ENCODE assay signal across 22 cellular contexts in genomic region chr10:99343262-99343661, GRCh38. TPM values are rescaled to one million over a fixed set of nuclear protein-coding genes. Genes with fewer than 3 reads are reported as not detected.
DNase-seq lines count a peak whose midpoint lies in the region; ATAC-seq, FAIRE-seq and TF ChIP-seq lines count a peak whose summit lies in the region.
"Had no signal": no experiment of that assay in that cellular context is flagged by ENCODE, and none has a peak within 500 bp of the region (broad histone marks: within the 10 kb centered on the region; RNA-seq: fewer than 3 reads in every experiment).

No MANE protein-coding gene starts in this region.

- ATAC-seq in HepG2, result no peak
- no peak for ATAC-seq in right lobe of liver
- ATAC-seq in psoas muscle, result no peak
- ATAC-seq: CD8-positive, alpha-beta T cell; GM12878 had no signal

- H3K4me3 ChIP-seq in HepG2 (replicated peaks in 1 of 3; ENCODE audit: insufficient read depth in 1 of 3, low read depth in 2 of 3, low read length in 3 of 3), result no peak overlapping the region
- H3K4me3 ChIP-seq in right lobe of liver, result no peak overlapping the region
- H3K4me3 ChIP-seq in psoas muscle, result no peak overlapping the region
- H3K4me3 ChIP-seq: BLaER1, GM12878 had no signal

- WGBS in HepG2 (ENCODE audit: low lambda C conversion rate), result 91% methylated on average over 5 of the region's 5 CpGs
- 65% methylated on average over 5 of the region's 5 CpGs for WGBS in right lobe of liver (ENCODE audit: insufficient coverage, low coverage, low lambda C conversion rate, missing lambda C conversion rate)
- 79 to 83% (median 83%) methylated on average over 5 of the region's 5 CpGs for WGBS in psoas muscle, 3 donors

- no TSS peak for BruUV-seq in HepG2 (replicated peaks; lab: Mats Ljungman, UMichigan)

- peaks cover 1% of the 10 kb centered on the region; the same call in 1 of the 2 replicates for H3K27me3 Mint-ChIP-seq in HFFc6 (ENCODE audit: insufficient read depth)

- no peaks in the 10 kb centered on the region for H3K9me3 Mint-ChIP-seq in HFFc6
- H3K9me3 Mint-ChIP-seq: CD4-positive, alpha-beta T cell; CD8-positive, alpha-beta T cell had no signal

- in situ Hi-C loops in HepG2 (cut with HindIII; ENCODE audit: extremely low pct_ligation_motif_present, low pct_unique_long_range_greater_than_20kb), result no loop called here

- TF ChIP-seq RAD21 in HepG2 (CRISPR knock-in tag; IDR thresholded peaks at IDR 0.05), result no peak

- H3K36me3 Mint-ChIP-seq in HFFc6 (ENCODE audit: low read depth), result no peaks in the 10 kb centered on the region
- H3K36me3 Mint-ChIP-seq: CD8-positive, alpha-beta T cell had no signal

- peak overlapping the region; percentile 93 for H3K27ac Mint-ChIP-seq in HFFc6
- H3K27ac Mint-ChIP-seq: CD4-positive, alpha-beta T cell; CD8-positive, alpha-beta T cell had no signal

- no peak overlapping the region for H3K4me2 ChIP-seq in HepG2 (ENCODE audit: low read depth, low read length)
- H3K4me2 ChIP-seq: BLaER1 had no signal

- H3K36me3 ChIP-seq in HepG2 (replicated peaks in 1 of 2; ENCODE audit: control insufficient read depth in 1 of 2, insufficient read depth in 2 of 2, low read length in 2 of 2) (no peaks in the 10 kb centered on the region), right lobe of liver (no peaks in the 10 kb centered on the region), psoas muscle (ENCODE audit: insufficient read depth in 1 of 2, low read depth in 1 of 2) (no peaks in the 10 kb centered on the region)
- H3K36me3 ChIP-seq: BE2C, BLaER1 had no signal

- H3K4me3 Mint-ChIP-seq in HFFc6, result no peak overlapping the region
- H3K4me3 Mint-ChIP-seq: CD4-positive, alpha-beta T cell; CD8-positive, alpha-beta T cell had no signal

- no peaks in the 10 kb centered on the region for H4K20me1 ChIP-seq in HepG2 (ENCODE audit: insufficient read depth, low read length)
- H4K20me1 ChIP-seq: BLaER1 had no signal

- H3K9ac ChIP-seq in HepG2 (ENCODE audit: insufficient read depth, low read depth, low read length), result no peak overlapping the region
- H3K9ac ChIP-seq: BLaER1 had no signal

- CTCF ChIA-PET in HepG2 (lab: Yijun Ruan, JAX; ENCODE audit: low intra/inter-chr PET ratio, low total read pairs), result no interaction called here

- TF ChIP-seq POLR2A in HepG2 (IDR thresholded peaks at IDR 0.05; ENCODE audit: insufficient read depth in 1 of 2, low read depth in 2 of 2, low read length in 2 of 2) (no peak), right lobe of liver (IDR thresholded peaks at IDR 0.05) (no peak), H54 (IDR thresholded peaks at IDR 0.05; ENCODE audit: low read depth, low read length) (no peak)

- H2AFZ ChIP-seq in HepG2 (ENCODE audit: low read length), result no peak overlapping the region

- DNase-seq in HepG2 (ENCODE audit: low spot score), result no peak
- no peak for DNase-seq in right lobe of liver
- DNase-seq in HFFc6, result no peak
- DNase-seq in GF-D8 (lab: John Stamatoyannopoulos, UW), result no peak
- DNase-seq in H54 (ENCODE audit: insufficient read length, low spot score), result no peak
- no peak for DNase-seq in psoas muscle
- DNase-seq: ACHN; BE2C; C1 segment of cervical spinal cord; Caco-2; Calu3; CD4-positive, alpha-beta T cell; CD8-positive, alpha-beta T cell; DMS79 treated with DMSO at 0.1 percent for 48 hours had no signal

- no peak for FAIRE-seq in HepG2 (lab: Jason Lieb, UNC)
- FAIRE-seq in H54 (lab: Jason Lieb, UNC), result no peak
- FAIRE-seq: D721Med, G401.6, GM12878, GM12892, GM18507 had no signal

- H3K27me3 ChIP-seq in HepG2 (ENCODE audit: control insufficient read depth in 1 of 2, insufficient read depth in 2 of 2, low read length in 2 of 2) (no peaks in the 10 kb centered on the region), right lobe of liver (no peaks in the 10 kb centered on the region), psoas muscle (ENCODE audit: insufficient read depth in 3 of 3, low read length in 2 of 3) (peaks cover 0 to 9% (median 0%) of the 10 kb centered on the region in 3 donors)
- H3K27me3 ChIP-seq: BE2C, BLaER1 had no signal

- TF ChIP-seq EP300 in HepG2 (IDR thresholded peaks at IDR 0.05; ENCODE audit: low read depth in 2 of 2, low read length in 2 of 2), result no peak
- TF ChIP-seq EP300 in HepG2 (CRISPR knock-in tag; IDR thresholded peaks at IDR 0.05; ENCODE audit: borderline replicate concordance), result no peak

- H3K27ac ChIP-seq in HepG2 (ENCODE audit: extremely low read length, insufficient read depth, low read length) (no peak overlapping the region), right lobe of liver (no peak overlapping the region), VCaP (peak overlapping the region; percentile 71), psoas muscle (no peak overlapping the region)
- H3K27ac ChIP-seq: BLaER1 had no signal

- TF ChIP-seq CTCF in HepG2 (CRISPR knock-in tag; IDR thresholded peaks at IDR 0.05), result no peak
- no peak for TF ChIP-seq CTCF in right lobe of liver (IDR thresholded peaks at IDR 0.05)
- no peak for TF ChIP-seq CTCF in HFFc6 (IDR thresholded peaks at IDR 0.05)
- TF ChIP-seq CTCF in VCaP (conservative IDR thresholded peaks at IDR 0.05), result no peak
- TF ChIP-seq CTCF in psoas muscle (IDR thresholded peaks at IDR 0.05), result no peak

- no peaks in the 10 kb centered on the region for H3K9me3 ChIP-seq in HepG2 (ENCODE audit: low read length)
- no peaks in the 10 kb centered on the region for H3K9me3 ChIP-seq in right lobe of liver
- H3K9me3 ChIP-seq in psoas muscle, result no peaks in the 10 kb centered on the region
- H3K9me3 ChIP-seq: BE2C, BLaER1 had no signal

- no peaks in the 10 kb centered on the region for H3K79me2 ChIP-seq in HepG2 (ENCODE audit: insufficient read depth, low read length)

- POLR2A ChIA-PET in HepG2 (lab: Yijun Ruan, JAX), result no interaction called here

- H3K4me1 ChIP-seq in HepG2 (ENCODE audit: insufficient read depth, low read length) (peaks cover 10% of the 10 kb centered on the region), right lobe of liver (no peaks in the 10 kb centered on the region), psoas muscle (no peaks in the 10 kb centered on the region)
- H3K4me1 ChIP-seq: BE2C had no signal

- intact Hi-C loops in HepG2 (cut with micrococcal nuclease; ENCODE audit: unreplicated experiment), result no loop called here
- intact Hi-C loops in right lobe of liver (cut with DNase I), result no loop called here
- intact Hi-C loops in psoas muscle (cut with DNase I), result no loop called here

- H3K4me1 Mint-ChIP-seq in HFFc6 (ENCODE audit: low read depth), result peaks cover 71% of the 10 kb centered on the region

TF ChIP-seq in HepG2, 621 proteins besides CTCF, POLR2A, EP300 and RAD21:
- TF ChIP-seq MAFK (conservative IDR thresholded peaks at IDR 0.05 in 1 of 2, IDR thresholded peaks at IDR 0.05 in 1 of 2; ENCODE audit: low read length in 2 of 2) (peak; percentile 88 to 91), E2F1 (CRISPR knock-in tag; IDR thresholded peaks at IDR 0.05) (no peak), TAF1 (CRISPR knock-in tag; IDR thresholded peaks at IDR 0.05) (no peak), MAFF (IDR thresholded peaks at IDR 0.05; ENCODE audit: low read depth, low read length) (peak; percentile 89)

RNA-seq across cellular contexts. Expression of gene CNNM1, which starts 14.1 kb away (rescaled TPM):
- total RNA-seq in HepG2 (2016; rRNA removed; fragmentation: Illumina TruSeq; extraction: Trizol) (5.5 and 9.6 TPM in 2 replicates), right lobe of liver (under 1 TPM; 0.12 to 0.40 (median 0.20) TPM), psoas muscle (not detected)
- 0.81 and 1.2 TPM in 2 replicates for total RNA-seq in HepG2 (2016; cell fraction: cytosol; rRNA removed; fragmentation: Illumina TruSeq; extraction: Trizol; ENCODE audit: low read depth)
- total RNA-seq in HepG2 (2016; cell fraction: insoluble cytoplasmic fraction; rRNA removed; fragmentation: Illumina TruSeq; extraction: Trizol), result 5.0 and 9.2 TPM in 2 replicates
- total RNA-seq in HepG2 (2016; cell fraction: membrane; rRNA removed; fragmentation: Illumina TruSeq; extraction: Trizol), result 3.4 and 3.6 TPM in 2 replicates
- 19.4 and 22.4 TPM in 2 replicates for total RNA-seq in HepG2 (2016; cell fraction: nucleus; rRNA removed; fragmentation: Illumina TruSeq; extraction: Trizol)
- polyA plus RNA-seq in HepG2 (2011; rRNA removed) (4.3 and 4.8 TPM in 2 replicates), psoas muscle (under 1 TPM in 1 of 3 donors, not detected in 2; 0.01 TPM)
- 2.7 and 3.2 TPM in 2 replicates for polyA plus RNA-seq in HepG2 (2011; cell fraction: cytosol; rRNA removed)
- polyA plus RNA-seq in HepG2 (2011; cell fraction: nucleus; rRNA removed), result 2.7 and 4.0 TPM in 2 replicates
- 1.3 and 2.5 TPM in 2 replicates for polyA plus RNA-seq in HepG2 (2012)
- polyA plus RNA-seq in HepG2 (2016; cell fraction: cytosol; fragmentation: Illumina TruSeq; extraction: Trizol; ENCODE audit: low read depth), result 0.76 and 0.93 TPM in 2 replicates
- polyA plus RNA-seq in HepG2 (2016; cell fraction: insoluble cytoplasmic fraction; fragmentation: Illumina TruSeq; extraction: Trizol; ENCODE audit: low read depth), result 5.6 and 7.5 TPM in 2 replicates
- polyA plus RNA-seq in HepG2 (2016; cell fraction: membrane; fragmentation: Illumina TruSeq; extraction: Trizol; ENCODE audit: low read depth), result 2.3 and 2.6 TPM in 2 replicates
- polyA plus RNA-seq in HepG2 (2016; cell fraction: nucleus; fragmentation: Illumina TruSeq; extraction: Trizol; ENCODE audit: insufficient read depth, low read depth), result 27.9 and 28.1 TPM in 2 replicates
- 9.6 TPM in 1 of 2 replicates, not detected in the other for polyA minus RNA-seq in HepG2 (2011; rRNA and poly(A)+ RNA removed; ENCODE audit: low replicate concordance)
- 3.3 and 3.5 TPM in 2 replicates for polyA minus RNA-seq in HepG2 (2011; cell fraction: cytosol; rRNA and poly(A)+ RNA removed)
- 6.7 and 7.7 TPM in 2 replicates for polyA minus RNA-seq in HepG2 (2011; cell fraction: nucleus; rRNA and poly(A)+ RNA removed)
- 1 to 10 TPM; 3.0 to 4.6 (median 3.3) TPM for total RNA-seq in HFFc6 (2021; fragmentation: NEBNext Ultra II Directional; extraction: Animal tissue kit (Norgen Biotek cat#: 25700))
- total RNA-seq: A172; Caco-2; CD8-positive, alpha-beta T cell; GM12878 had no signal
